ENCODE assay signal across 8 cellular contexts in genomic region chr3:4983739-4984510, GRCh38. TPM values are rescaled to one million over a fixed set of nuclear protein-coding genes. Genes with fewer than 3 reads are reported as not detected.
DNase-seq lines count a peak whose midpoint lies in the region; ATAC-seq and TF ChIP-seq lines count a peak whose summit lies in the region.

No MANE protein-coding gene starts in this region.

- TF ChIP-seq CTCF in HL-60 (IDR thresholded peaks at IDR 0.05; ENCODE audit: insufficient read depth, low read length) = no peak
- TF ChIP-seq CTCF in activated B cell treated with CpG ODN at 0.5 μM for 24 hours (IDR thresholded peaks at IDR 0.05) = no peak
- no peak for TF ChIP-seq CTCF in chondrocyte (IDR thresholded peaks at IDR 0.05)

- H4K20me1 ChIP-seq in BLaER1 = peaks cover 62% of the 10 kb centered on the region

- H3K36me3 ChIP-seq in BLaER1 = peaks cover 6% of the 10 kb centered on the region; the same call in 1 of the 2 replicates
- H3K36me3 ChIP-seq in muscle layer of colon (ENCODE audit: insufficient read depth, low read length) = peaks cover 18% of the 10 kb centered on the region

- H3K4me2 ChIP-seq in BLaER1 = peak overlapping the region; percentile 97

- peak overlapping the region; percentile 30; the same call in 1 of the 2 replicates for H3K9ac ChIP-seq in BLaER1
- peak overlapping the region; percentile 46 for H3K9ac ChIP-seq in muscle layer of colon (ENCODE audit: low read length)

- POLR2A ChIA-PET in activated B cell treated with CpG ODN at 0.5 μM for 24 hours (lab: Charles Lee) = interaction anchor here (0.7 to 14.2 kb wide), 25 partner anchors 8 to 272 kb away, joined by 3 to 478 read pairs (median 5); no protein-coding TSS in a partner anchor

- H3K4me1 Mint-ChIP-seq in activated B cell treated with CpG ODN at 0.5 μM for 24 hours (peaks cover 78% of the 10 kb centered on the region), chondrocyte (ENCODE audit: low read depth) (peaks cover 71% of the 10 kb centered on the region)
- H3K4me1 Mint-ChIP-seq in stimulated activated naive CD8-positive, alpha-beta T cell treated with anti-CD3 and anti-CD28 coated beads, Interleukin-15, amount 100 ng/mL, for 72 hours = peaks cover 47% of the 10 kb centered on the region

- CTCF ChIA-PET in activated B cell treated with CpG ODN at 0.5 μM for 24 hours (lab: Charles Lee) = interaction anchor here (1.0 to 10.3 kb wide), 11 partner anchors 8 to 272 kb away, joined by 3 to 72 read pairs (median 6); no protein-coding TSS in a partner anchor

- H3K27me3 Mint-ChIP-seq in activated B cell treated with CpG ODN at 0.5 μM for 24 hours (no peaks in the 10 kb centered on the region), chondrocyte (ENCODE audit: low read depth) (no peaks in the 10 kb centered on the region)
- no peaks in the 10 kb centered on the region for H3K27me3 Mint-ChIP-seq in stimulated activated naive CD8-positive, alpha-beta T cell treated with anti-CD3 and anti-CD28 coated beads, Interleukin-15, amount 100 ng/mL, for 72 hours

- H3K4me3 Mint-ChIP-seq in activated B cell treated with CpG ODN at 0.5 μM for 24 hours = peak overlapping the region; percentile 75
- peak overlapping the region; percentile 98 for H3K4me3 Mint-ChIP-seq in chondrocyte (ENCODE audit: unreplicated experiment)
- peak overlapping the region; percentile 93 to 99 for H3K4me3 Mint-ChIP-seq in stimulated activated naive CD8-positive, alpha-beta T cell treated with anti-CD3 and anti-CD28 coated beads, Interleukin-15, amount 100 ng/mL, for 72 hours

- H3K9me3 ChIP-seq in BLaER1 (no peaks in the 10 kb centered on the region), muscle layer of colon (ENCODE audit: low read length) (no peaks in the 10 kb centered on the region)

- intact Hi-C loops in activated B cell treated with CpG ODN at 0.5 μM for 24 hours (cut with micrococcal nuclease) = loop anchor here (1.0 to 10.0 kb wide), 7 partner anchors 22 to 919 kb away; partner anchors contain the start of genes ITPR1 and SETMAR

- peaks cover 91% of the 10 kb centered on the region for H3K4me1 ChIP-seq in BLaER1
- peaks cover 45% of the 10 kb centered on the region for H3K4me1 ChIP-seq in muscle layer of colon (ENCODE audit: insufficient read depth, low read length)

- H3K27ac Mint-ChIP-seq in activated B cell treated with CpG ODN at 0.5 μM for 24 hours = peak overlapping the region; percentile 90
- H3K27ac Mint-ChIP-seq in chondrocyte (ENCODE audit: unreplicated experiment) = peak overlapping the region; percentile 86
- H3K27ac Mint-ChIP-seq in stimulated activated naive CD8-positive, alpha-beta T cell treated with anti-CD3 and anti-CD28 coated beads, Interleukin-15, amount 100 ng/mL, for 72 hours = peak overlapping the region; percentile 90 to 95

- DNase-seq in HL-60 (ENCODE audit: low read depth in 1 of 2, low spot score in 1 of 2) = peak in 1 of 2 experiments; percentile 75
- DNase-seq in activated B cell treated with CpG ODN at 0.5 μM for 24 hours = peak; percentile 64
- DNase-seq in chondrocyte (ENCODE audit: low spot score) = no peak
- peak; percentile 62 to 89 for DNase-seq in stimulated activated naive CD8-positive, alpha-beta T cell treated with anti-CD3 and anti-CD28 coated beads, Interleukin-15, amount 100 ng/mL, for 72 hours
- DNase-seq in NCI-H1417 (lab: John Stamatoyannopoulos, UW) = no peak

- H3K27ac ChIP-seq in BLaER1 = no peak overlapping the region
- H3K27ac ChIP-seq in HL-60 (replicated peaks) = no peak overlapping the region
- peak overlapping the region; percentile 84 for H3K27ac ChIP-seq in muscle layer of colon (ENCODE audit: low read depth, low read length)

- peaks cover 48% of the 10 kb centered on the region for H3K36me3 Mint-ChIP-seq in activated B cell treated with CpG ODN at 0.5 μM for 24 hours (ENCODE audit: low read depth)
- H3K36me3 Mint-ChIP-seq in chondrocyte (ENCODE audit: low read depth) = peaks cover 32% of the 10 kb centered on the region

- ATAC-seq in GM19455 (IDR thresholded peaks at IDR 0.05; ENCODE audit: unreplicated experiment) = peak; percentile 58
- peak; percentile 74 for ATAC-seq in activated B cell treated with CpG ODN at 0.5 μM for 24 hours (ENCODE audit: low read depth)
- peak; percentile 57 for ATAC-seq in stimulated activated naive CD8-positive, alpha-beta T cell treated with anti-CD3 and anti-CD28 coated beads, Interleukin-15, amount 100 ng/mL, for 72 hours

- no peaks in the 10 kb centered on the region for H3K9me3 Mint-ChIP-seq in activated B cell treated with CpG ODN at 0.5 μM for 24 hours
- H3K9me3 Mint-ChIP-seq in chondrocyte (ENCODE audit: low read depth) = no peaks in the 10 kb centered on the region
- H3K9me3 Mint-ChIP-seq in stimulated activated naive CD8-positive, alpha-beta T cell treated with anti-CD3 and anti-CD28 coated beads, Interleukin-15, amount 100 ng/mL, for 72 hours = no peaks in the 10 kb centered on the region

- peak overlapping the region; percentile 39 for H3K4me3 ChIP-seq in BLaER1
- peak overlapping the region; percentile 13; the same call in 1 of the 2 replicates for H3K4me3 ChIP-seq in HL-60 (replicated peaks; ENCODE audit: insufficient read depth, low read length)
- H3K4me3 ChIP-seq in muscle layer of colon (ENCODE audit: low read depth in 1 of 2, low read length in 2 of 2) = peak overlapping the region; percentile 0 to 56

- peaks cover 24% of the 10 kb centered on the region; the same call in 1 of the 2 replicates for H3K27me3 ChIP-seq in BLaER1
- H3K27me3 ChIP-seq in HL-60 (ENCODE audit: insufficient read depth, poor library complexity, severe bottlenecking) = no peaks in the 10 kb centered on the region
- H3K27me3 ChIP-seq in muscle layer of colon (ENCODE audit: control insufficient read depth in 1 of 2, insufficient read depth in 2 of 2, low read length in 2 of 2) = no peaks in the 10 kb centered on the region

RNA-seq across cellular contexts. Expression of gene BHLHE40, which starts 4.7 kb away (rescaled TPM):
- total RNA-seq in activated B cell treated with CpG ODN at 0.5 μM for 24 hours = 41.5 and 43.9 TPM in 2 replicates
- total RNA-seq in chondrocyte = 53.8 to 75.5 TPM (median 66.4 TPM) in 3 replicates

Comparison
In these comparisons a context has a peak if more than half of its experiments do, and no peak if none do; other contexts are left out.
1. DNase-seq: peak in activated B cell treated with CpG ODN at 0.5 μM for 24 hours (single experiment) and stimulated activated naive CD8-positive, alpha-beta T cell treated with anti-CD3 and anti-CD28 coated beads, Interleukin-15, amount 100 ng/mL, for 72 hours (2 of 2); none in chondrocyte (single experiment) and NCI-H1417 (0 of 3).
2. Peak in every context shown above with its lines, with median percentiles within 50 percentile points of each other: H3K4me3 ChIP-seq, ATAC-seq, H3K27ac Mint-ChIP-seq and H3K4me3 Mint-ChIP-seq.